14 cellular contexts compared by ENCODE assay signal in genomic region chr17:71759422-71760060, GRCh38.
"Had no signal": no experiment of that assay in that cellular context is flagged by ENCODE, and none has a peak within 500 bp of the region (broad histone marks: within the 10 kb centered on the region; RNA-seq: fewer than 3 reads in every experiment).

No MANE protein-coding gene starts in this region.

- H3K4me1 ChIP-seq: spleen, stomach, upper lobe of left lung had no signal

- H3K27ac Mint-ChIP-seq: activated CD4-positive, alpha-beta T cell treated with anti-CD3 and anti-CD28 coated beads, Interleukin-2, amount 10 ng/mL, durations not matched to agents 24 days and 14 days; activated naive CD8-positive, alpha-beta T cell treated with anti-CD3 and anti-CD28 coated beads, Interleukin-2, amount 10 ng/mL, durations not matched to agents 7 days and 5 days; activated T-helper 1 cell treated with anti-CD3 and anti-CD28 coated beads, Interleukin-12 subunit alpha, Interleukin-12 subunit beta, Interleukin-2, Interleukin-4 antibody, amounts not matched to agents 30 ng/mL and 10 ng/mL and 1 ng/mL, durations not matched to agents 14 hours and 24 hours and 36 hours had no signal

- H3K27me3 ChIP-seq: sigmoid colon, stomach, testis, upper lobe of left lung had no signal

- H3K4me3 ChIP-seq: dorsolateral prefrontal cortex, lung, sigmoid colon, spleen, stomach, testis, upper lobe of left lung had no signal

- H3K27ac ChIP-seq: dorsolateral prefrontal cortex, sigmoid colon, spleen, stomach, testis, upper lobe of left lung had no signal

- H3K27me3 Mint-ChIP-seq: activated CD4-positive, alpha-beta T cell treated with anti-CD3 and anti-CD28 coated beads, Interleukin-2, amount 10 ng/mL, durations not matched to agents 24 days and 14 days; activated naive CD8-positive, alpha-beta T cell treated with anti-CD3 and anti-CD28 coated beads, Interleukin-2, amount 10 ng/mL, durations not matched to agents 7 days and 5 days had no signal

- H3K9me3 ChIP-seq: sigmoid colon, spleen, stomach, testis, upper lobe of left lung had no signal

- H3K36me3 Mint-ChIP-seq: activated naive CD8-positive, alpha-beta T cell treated with anti-CD3 and anti-CD28 coated beads, Interleukin-2, amount 10 ng/mL, durations not matched to agents 7 days and 5 days had no signal

- H3K4me1 Mint-ChIP-seq: activated CD4-positive, alpha-beta T cell treated with anti-CD3 and anti-CD28 coated beads, Interleukin-2, amount 10 ng/mL, durations not matched to agents 24 days and 14 days; activated naive CD8-positive, alpha-beta T cell treated with anti-CD3 and anti-CD28 coated beads, Interleukin-2, amount 10 ng/mL, durations not matched to agents 7 days and 5 days had no signal

- H3K36me3 ChIP-seq: sigmoid colon, spleen, stomach, upper lobe of left lung had no signal

- H3K4me3 Mint-ChIP-seq: activated CD4-positive, alpha-beta T cell treated with anti-CD3 and anti-CD28 coated beads, Interleukin-2, amount 10 ng/mL, durations not matched to agents 24 days and 14 days; activated naive CD8-positive, alpha-beta T cell treated with anti-CD3 and anti-CD28 coated beads, Interleukin-2, amount 10 ng/mL, durations not matched to agents 7 days and 5 days; activated T-helper 1 cell treated with anti-CD3 and anti-CD28 coated beads, Interleukin-12 subunit alpha, Interleukin-12 subunit beta, Interleukin-2, Interleukin-4 antibody, amounts not matched to agents 30 ng/mL and 10 ng/mL and 1 ng/mL, durations not matched to agents 14 hours and 24 hours and 36 hours had no signal

- DNase-seq: activated CD4-positive, alpha-beta T cell treated with anti-CD3 and anti-CD28 coated beads, Interleukin-2, amount 10 ng/mL, durations not matched to agents 24 days and 14 days; activated CD4-positive, CD25-positive, alpha-beta regulatory T cell; activated naive CD4-positive, alpha-beta T cell; activated naive CD8-positive, alpha-beta T cell treated with anti-CD3 and anti-CD28 coated beads, Interleukin-2, amount 10 ng/mL, durations not matched to agents 7 days and 5 days; anterior cingulate cortex; dorsolateral prefrontal cortex; midbrain; sigmoid colon; spleen; stomach; upper lobe of left lung had no signal
